In the genomic region with DNA sequence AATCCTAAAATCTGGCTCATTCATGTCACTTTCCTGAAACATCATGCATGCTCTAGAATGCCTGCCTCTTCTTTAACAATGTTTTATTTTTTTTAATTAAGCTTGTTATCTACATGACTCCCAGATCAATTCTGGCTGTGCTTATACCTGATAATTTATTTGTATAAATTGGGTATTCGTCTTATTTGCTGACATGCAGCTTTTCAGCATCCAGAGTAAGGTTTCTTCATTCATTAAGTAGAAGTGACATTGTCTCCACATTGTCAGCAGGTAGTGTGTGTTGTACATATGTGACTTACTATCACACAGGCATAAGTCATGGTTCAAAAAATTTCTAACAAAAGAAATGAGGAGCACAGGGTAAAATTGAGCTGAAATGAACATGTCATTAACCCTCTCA, we compare ENCODE assay signal across 2 cellular contexts.
TF ChIP-seq lines count a peak whose summit lies in the region.

No MANE protein-coding gene starts in this region.

TF ChIP-seq in IMR-90, 13 proteins besides CTCF, POLR2A, EP300 and RAD21:
- TF ChIP-seq CHD1 (IDR thresholded peaks at IDR 0.05; ENCODE audit: low read depth, low read length), result no peak
- peak; percentile 68 for TF ChIP-seq MAFK (IDR thresholded peaks at IDR 0.05; ENCODE audit: low read depth, low read length)
TF ChIP-seq in IMR-90: peak in this region for 1.

TF ChIP-seq in neural cell, 6 proteins besides CTCF, POLR2A, EP300 and RAD21:
- TF ChIP-seq TAF1 (IDR thresholded peaks at IDR 0.05; ENCODE audit: low read depth) (no peak), POLR2AphosphoS5 (IDR thresholded peaks at IDR 0.05) (peak; percentile 37)
